8 cellular contexts compared by ENCODE assay signal in genomic region chr11:14892036-14892556, GRCh38. TPM values are rescaled to one million over a fixed set of nuclear protein-coding genes. Genes with fewer than 3 reads are reported as not detected.
DNase-seq lines count a peak whose midpoint lies in the region; ATAC-seq and TF ChIP-seq lines count a peak whose summit lies in the region.

A gene with protein sequence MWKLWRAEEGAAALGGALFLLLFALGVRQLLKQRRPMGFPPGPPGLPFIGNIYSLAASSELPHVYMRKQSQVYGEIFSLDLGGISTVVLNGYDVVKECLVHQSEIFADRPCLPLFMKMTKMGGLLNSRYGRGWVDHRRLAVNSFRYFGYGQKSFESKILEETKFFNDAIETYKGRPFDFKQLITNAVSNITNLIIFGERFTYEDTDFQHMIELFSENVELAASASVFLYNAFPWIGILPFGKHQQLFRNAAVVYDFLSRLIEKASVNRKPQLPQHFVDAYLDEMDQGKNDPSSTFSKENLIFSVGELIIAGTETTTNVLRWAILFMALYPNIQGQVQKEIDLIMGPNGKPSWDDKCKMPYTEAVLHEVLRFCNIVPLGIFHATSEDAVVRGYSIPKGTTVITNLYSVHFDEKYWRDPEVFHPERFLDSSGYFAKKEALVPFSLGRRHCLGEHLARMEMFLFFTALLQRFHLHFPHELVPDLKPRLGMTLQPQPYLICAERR (minus strand): TSS chr11:14892231. CDS start chr11:14892205, 26 bp downstream.

- no peak within 1 kb of the TSS for H3K14ac ChIP-seq in H9 (ENCODE audit: insufficient read depth, low read length)

- peaks cover 24% of the 10 kb centered on the region for H3K27me3 Mint-ChIP-seq in H9 (ENCODE audit: low read depth)
- H3K27me3 Mint-ChIP-seq in nephron progenitor cell (ENCODE audit: low read depth, poor library complexity): no peaks in the 10 kb centered on the region
- peaks cover 7% of the 10 kb centered on the region for H3K27me3 Mint-ChIP-seq in stimulated activated naive CD8-positive, alpha-beta T cell treated with anti-CD3 and anti-CD28 coated beads, Interleukin-15, amount 100 ng/mL, for 72 hours

- no peak within 1 kb of the TSS for H4K5ac ChIP-seq in H9 (ENCODE audit: insufficient read length, low read depth, low read length)

- H3K27ac Mint-ChIP-seq in H9: peak within 1 kb of the TSS in 1 of 3 experiments; percentile 90; a peak in 3 of 7 replicates
- no peak within 1 kb of the TSS for H3K27ac Mint-ChIP-seq in nephron progenitor cell
- peak within 1 kb of the TSS; percentile 98 to 99 for H3K27ac Mint-ChIP-seq in stimulated activated naive CD8-positive, alpha-beta T cell treated with anti-CD3 and anti-CD28 coated beads, Interleukin-15, amount 100 ng/mL, for 72 hours

- H3K36me3 Mint-ChIP-seq in H9 (ENCODE audit: insufficient read depth in 1 of 3, low read depth in 3 of 3) (no peaks in the 10 kb centered on the region; a peak in 2 of 7 replicates), nephron progenitor cell (ENCODE audit: low read depth) (peaks cover 24% of the 10 kb centered on the region)

- H3K4me3 ChIP-seq in fibroblast of pulmonary artery (replicated peaks; ENCODE audit: low read depth, low read length): peak within 1 kb of the TSS; percentile 76

- H3K27me3 ChIP-seq in H9 (ENCODE audit: insufficient read depth, low read length): no peaks in the 10 kb centered on the region

- no peak within 1 kb of the TSS for H4K91ac ChIP-seq in H9 (ENCODE audit: insufficient read length, low read depth, low read length)

- H3K56ac ChIP-seq in H9 (ENCODE audit: insufficient read length, low read depth, low read length): no peak within 1 kb of the TSS

- peak within 1 kb of the TSS; percentile 50 for H3K4me2 ChIP-seq in H9 (ENCODE audit: insufficient read depth, insufficient read length, low read length)

- no peaks in the 10 kb centered on the region; the same call in 1 of the 2 replicates for H3K4me1 ChIP-seq in H9 (ENCODE audit: insufficient read depth, low read length)

- no peak for TF ChIP-seq CTCF in H9 (conservative IDR thresholded peaks at IDR 0.05)
- no peak for TF ChIP-seq CTCF in fibroblast of pulmonary artery (IDR thresholded peaks at IDR 0.05; ENCODE audit: low read length, missing control alignments)
- no peak for TF ChIP-seq CTCF in nephron progenitor cell (IDR thresholded peaks at IDR 0.05)

- H3K79me1 ChIP-seq in H9 (ENCODE audit: insufficient read depth, low read depth, low read length, poor library complexity, severe bottlenecking): no peaks in the 10 kb centered on the region

- H3K23me2 ChIP-seq in H9 (ENCODE audit: insufficient read length, low read depth, low read length, poor library complexity, severe bottlenecking): peaks cover 5% of the 10 kb centered on the region

- H2AFZ ChIP-seq in H9 (ENCODE audit: low read length): no peak within 1 kb of the TSS

- no peak within 1 kb of the TSS for H2BK20ac ChIP-seq in H9 (ENCODE audit: low read depth, low read length, poor library complexity, severe bottlenecking)

- H3K9me3 Mint-ChIP-seq in H9 (peaks cover 3 to 13% of the 10 kb centered on the region in 2 experiments; a peak in 3 of 5 replicates), nephron progenitor cell (peaks cover 26% of the 10 kb centered on the region)
- peaks cover 0 to 5% of the 10 kb centered on the region in 2 donors for H3K9me3 Mint-ChIP-seq in stimulated activated naive CD8-positive, alpha-beta T cell treated with anti-CD3 and anti-CD28 coated beads, Interleukin-15, amount 100 ng/mL, for 72 hours

- no CpG with 5 or more reads among the region's 36 CpGs for WGBS in H9 (ENCODE audit: extremely low coverage, insufficient read length, low lambda C conversion rate)

- H2BK120ac ChIP-seq in H9 (ENCODE audit: low read depth, low read length, poor library complexity, severe bottlenecking): no peak within 1 kb of the TSS

- H3K27ac ChIP-seq in H9 (ENCODE audit: insufficient read length, low read depth, low read length): no peak within 1 kb of the TSS

- no peaks in the 10 kb centered on the region for H3K79me2 ChIP-seq in H9 (ENCODE audit: insufficient read depth, low read length)

- H3K18ac ChIP-seq in H9 (ENCODE audit: insufficient read length, low read depth, low read length): peak within 1 kb of the TSS; percentile 20

- no peak within 1 kb of the TSS for H3T11ph ChIP-seq in H9 (ENCODE audit: low read length)

- H3K9ac ChIP-seq in H9 (ENCODE audit: extremely low read depth, insufficient read length, low read length): no peak within 1 kb of the TSS

- no peak within 1 kb of the TSS for H4K8ac ChIP-seq in H9 (replicated peaks; ENCODE audit: insufficient read length, low read depth, low read length)

- no peak within 1 kb of the TSS for H3K23ac ChIP-seq in H9 (ENCODE audit: insufficient read length, low read depth, low read length)

- DNase-seq in ELR (ENCODE audit: low read depth): peak; percentile 83
- DNase-seq in H9: peak; percentile 99
- peak; percentile 98 for DNase-seq in M059J (ENCODE audit: low read depth)
- peak; percentile 86 to 90 for DNase-seq in SHP77 (lab: John Stamatoyannopoulos, UW)
- DNase-seq in activated effector memory CD4-positive, alpha-beta T cell treated with anti-CD3 and anti-CD28 coated beads, Interleukin-2, amount 50 U/mL, for 16 hours: peak; percentile 97
- peak; percentile 98 for DNase-seq in fibroblast of pulmonary artery (ENCODE audit: low read depth)
- peak; percentile 79 for DNase-seq in nephron progenitor cell
- peak; percentile 89 to 96 for DNase-seq in stimulated activated naive CD8-positive, alpha-beta T cell treated with anti-CD3 and anti-CD28 coated beads, Interleukin-15, amount 100 ng/mL, for 72 hours

- H3K4ac ChIP-seq in H9 (ENCODE audit: low read depth, low read length): no peak within 1 kb of the TSS

- no peak within 1 kb of the TSS for H2BK15ac ChIP-seq in H9 (ENCODE audit: low read depth, low read length)

- no peak within 1 kb of the TSS for H2BK12ac ChIP-seq in H9 (ENCODE audit: insufficient read length, low read depth, low read length)

- no peaks in the 10 kb centered on the region for H4K20me1 ChIP-seq in H9 (ENCODE audit: control insufficient read depth, insufficient read depth, insufficient read length)

- peak; percentile 86 for ATAC-seq in stimulated activated naive CD8-positive, alpha-beta T cell treated with anti-CD3 and anti-CD28 coated beads, Interleukin-15, amount 100 ng/mL, for 72 hours

- H3K4me3 Mint-ChIP-seq in H9 (peak within 1 kb of the TSS; percentile 75 to 86), nephron progenitor cell (peak within 1 kb of the TSS; percentile 89)
- peak within 1 kb of the TSS; percentile 95 for H3K4me3 Mint-ChIP-seq in stimulated activated naive CD8-positive, alpha-beta T cell treated with anti-CD3 and anti-CD28 coated beads, Interleukin-15, amount 100 ng/mL, for 72 hours

- H3K9me3 ChIP-seq in H9 (ENCODE audit: control insufficient read depth, low read depth, low read length): no peaks in the 10 kb centered on the region

- no peak within 1 kb of the TSS for H2AK5ac ChIP-seq in H9 (ENCODE audit: insufficient read length, low read length)

- H3K4me1 Mint-ChIP-seq in H9 (peaks cover 11 to 14% of the 10 kb centered on the region in 2 experiments), nephron progenitor cell (peaks cover 7% of the 10 kb centered on the region)
- H3K4me1 Mint-ChIP-seq in stimulated activated naive CD8-positive, alpha-beta T cell treated with anti-CD3 and anti-CD28 coated beads, Interleukin-15, amount 100 ng/mL, for 72 hours: peaks cover 73% of the 10 kb centered on the region

- H2BK5ac ChIP-seq in H9 (ENCODE audit: insufficient read length, low read length): no peak within 1 kb of the TSS

RNA-seq across cellular contexts. Expression of the gene that starts here (rescaled TPM):
- total RNA-seq in H9 (2021): 8.8 and 10.3 TPM in 2 replicates
- 6.9 and 7.8 TPM in 2 replicates for total RNA-seq in M059J (2014; rRNA removed; shearing (Covaris generic))
